ENCODE assay signal across 36 cellular contexts in genomic region chr7:111147708-111148107, GRCh38. TPM values are rescaled to one million over a fixed set of nuclear protein-coding genes. Genes with fewer than 3 reads are reported as not detected.
"Had no signal": no experiment of that assay in that cellular context is flagged by ENCODE, and none has a peak within 500 bp of the region (broad histone marks: within the 10 kb centered on the region; RNA-seq: fewer than 3 reads in every experiment).

No MANE protein-coding gene starts in this region.

- H3K9me3 Mint-ChIP-seq: activated CD4-positive, alpha-beta memory T cell treated with anti-CD3 and anti-CD28 coated beads for 36 hours; activated CD4-positive, alpha-beta T cell treated with anti-CD3 and anti-CD28 coated beads, Interleukin-2, amount 10 ng/mL, durations not matched to agents 24 days and 14 days; activated naive CD4-positive, alpha-beta T cell treated with anti-CD3 and anti-CD28 coated beads for 36 hours; activated naive CD4-positive, alpha-beta T cell treated with anti-CD3 and anti-CD28 coated beads, Interleukin-2, amount 50 U/mL, for 24 hours; activated naive CD8-positive, alpha-beta T cell treated with anti-CD3 and anti-CD28 coated beads, Interleukin-2, amount 50 U/mL, for 24 hours; activated T-helper 1 cell treated with anti-CD3 and anti-CD28 coated beads, Interleukin-12 subunit alpha, Interleukin-12 subunit beta, Interleukin-2, Interleukin-4 antibody, amounts not matched to agents 30 ng/mL and 10 ng/mL and 1 ng/mL, durations not matched to agents 14 hours and 24 hours and 36 hours; activated T-helper 2 cell treated with anti-CD3 and anti-CD28 coated beads, Interferon-gamma antibody, Interleukin-2, Interleukin-4, amounts not matched to agents 10 μg/mL and 5 μg/mL and 100 μg/mL, durations not matched to agents 14 hours and 24 hours and 36 hours; brain; endodermal cell had no signal

- H3K9me3 ChIP-seq: adrenal gland, breast epithelium, colonic mucosa had no signal

- DNase-seq: activated CD4-positive, alpha-beta memory T cell treated with anti-CD3 and anti-CD28 coated beads for 36 hours; activated CD4-positive, alpha-beta T cell treated with anti-CD3 and anti-CD28 coated beads for 36 hours; activated CD4-positive, alpha-beta T cell treated with anti-CD3 and anti-CD28 coated beads, Interleukin-2, amount 10 ng/mL, durations not matched to agents 24 days and 14 days; activated CD4-positive, CD25-positive, alpha-beta regulatory T cell; activated CD4-positive, CD25-positive, alpha-beta regulatory T cell treated with anti-CD3 and anti-CD28 coated beads, Interleukin-2, amount 50 U/mL, for 72 hours; activated CD8-positive, alpha-beta memory T cell treated with anti-CD3 and anti-CD28 coated beads, Interleukin-2, amount 10 ng/mL, durations not matched to agents 7 days and 5 days; activated CD8-positive, alpha-beta memory T cell treated with anti-CD3 and anti-CD28 coated beads, Interleukin-2, amount 50 U/mL, for 4 hours; activated CD8-positive, alpha-beta T cell treated with anti-CD3 and anti-CD28 coated beads, Interleukin-2, amount 10 ng/mL, durations not matched to agents 7 days and 5 days; activated effector memory CD4-positive, alpha-beta T cell treated with anti-CD3 and anti-CD28 coated beads, Interleukin-2, amount 50 U/mL, for 16 hours; activated naive CD4-positive, alpha-beta T cell treated with anti-CD3 and anti-CD28 coated beads for 36 hours; activated naive CD8-positive, alpha-beta T cell treated with anti-CD3 and anti-CD28 coated beads for 36 hours; activated naive CD8-positive, alpha-beta T cell treated with anti-CD3 and anti-CD28 coated beads, Interleukin-2, amount 50 U/mL, for 24 hours; activated T-cell treated with anti-CD3 and anti-CD28 coated beads, Interleukin-2, amount 50 U/mL, for 1 hour; activated T-cell treated with anti-CD3 and anti-CD28 coated beads, Interleukin-2, amount 50 U/mL, for 48 hours; adrenal gland; amygdala; aorta; central memory CD4-positive, alpha-beta T cell; cerebellar nuclear complex; colonic mucosa; dorsolateral prefrontal cortex; effector memory CD4-positive, alpha-beta T cell; endodermal cell; foreskin fibroblast; head of caudate nucleus; hippocampal formation had no signal

- H3K27me3 Mint-ChIP-seq: activated CD4-positive, alpha-beta memory T cell treated with anti-CD3 and anti-CD28 coated beads for 36 hours; activated CD4-positive, alpha-beta T cell treated with anti-CD3 and anti-CD28 coated beads for 36 hours; activated CD4-positive, alpha-beta T cell treated with anti-CD3 and anti-CD28 coated beads, Interleukin-2, amount 10 ng/mL, durations not matched to agents 24 days and 14 days; activated CD8-positive, alpha-beta memory T cell treated with anti-CD3 and anti-CD28 coated beads, Interleukin-2, amount 10 ng/mL, durations not matched to agents 7 days and 5 days; activated naive CD4-positive, alpha-beta T cell treated with anti-CD3 and anti-CD28 coated beads, Interleukin-2, amount 50 U/mL, for 24 hours; activated naive CD8-positive, alpha-beta T cell treated with anti-CD3 and anti-CD28 coated beads for 36 hours; activated naive CD8-positive, alpha-beta T cell treated with anti-CD3 and anti-CD28 coated beads, Interleukin-2, amount 50 U/mL, for 24 hours; brain; dendritic cell treated with granulocyte-macrophage colony-stimulating factor and Interleukin-4, amounts not matched to agents 40 ng/mL and 50 ng/mL, for 4 days had no signal

- H3K4me3 Mint-ChIP-seq: activated CD4-positive, alpha-beta memory T cell treated with anti-CD3 and anti-CD28 coated beads for 36 hours; activated CD4-positive, alpha-beta T cell treated with anti-CD3 and anti-CD28 coated beads for 36 hours; activated CD4-positive, alpha-beta T cell treated with anti-CD3 and anti-CD28 coated beads, Interleukin-2, amount 10 ng/mL, durations not matched to agents 24 days and 14 days; activated CD8-positive, alpha-beta memory T cell treated with anti-CD3 and anti-CD28 coated beads, Interleukin-2, amount 10 ng/mL, durations not matched to agents 7 days and 5 days; activated CD8-positive, alpha-beta T cell treated with anti-CD3 and anti-CD28 coated beads, Interleukin-2, amount 10 ng/mL, durations not matched to agents 7 days and 5 days; activated naive CD4-positive, alpha-beta T cell treated with anti-CD3 and anti-CD28 coated beads for 36 hours; activated naive CD4-positive, alpha-beta T cell treated with anti-CD3 and anti-CD28 coated beads, Interleukin-2, amount 50 U/mL, for 24 hours; activated naive CD8-positive, alpha-beta T cell treated with anti-CD3 and anti-CD28 coated beads for 36 hours; activated naive CD8-positive, alpha-beta T cell treated with anti-CD3 and anti-CD28 coated beads, Interleukin-2, amount 50 U/mL, for 24 hours; activated T-helper 1 cell treated with anti-CD3 and anti-CD28 coated beads, Interleukin-12 subunit alpha, Interleukin-12 subunit beta, Interleukin-2, Interleukin-4 antibody, amounts not matched to agents 30 ng/mL and 10 ng/mL and 1 ng/mL, durations not matched to agents 14 hours and 24 hours and 36 hours; brain; dendritic cell treated with granulocyte-macrophage colony-stimulating factor and Interleukin-4, amounts not matched to agents 40 ng/mL and 50 ng/mL, for 4 days; endodermal cell had no signal

- H3K27ac ChIP-seq: adrenal gland, breast epithelium, cardiac muscle cell, colonic mucosa, dorsolateral prefrontal cortex had no signal

- H3K36me3 Mint-ChIP-seq: activated CD4-positive, alpha-beta memory T cell treated with anti-CD3 and anti-CD28 coated beads for 36 hours; activated CD8-positive, alpha-beta memory T cell treated with anti-CD3 and anti-CD28 coated beads, Interleukin-2, amount 10 ng/mL, durations not matched to agents 7 days and 5 days; activated naive CD4-positive, alpha-beta T cell treated with anti-CD3 and anti-CD28 coated beads, Interleukin-2, amount 50 U/mL, for 24 hours; brain had no signal

- H3K27ac Mint-ChIP-seq: activated CD4-positive, alpha-beta memory T cell treated with anti-CD3 and anti-CD28 coated beads for 36 hours; activated CD4-positive, alpha-beta T cell treated with anti-CD3 and anti-CD28 coated beads for 36 hours; activated CD4-positive, alpha-beta T cell treated with anti-CD3 and anti-CD28 coated beads, Interleukin-2, amount 10 ng/mL, durations not matched to agents 24 days and 14 days; activated CD8-positive, alpha-beta memory T cell treated with anti-CD3 and anti-CD28 coated beads, Interleukin-2, amount 10 ng/mL, durations not matched to agents 7 days and 5 days; activated CD8-positive, alpha-beta T cell treated with anti-CD3 and anti-CD28 coated beads, Interleukin-2, amount 10 ng/mL, durations not matched to agents 7 days and 5 days; activated naive CD4-positive, alpha-beta T cell treated with anti-CD3 and anti-CD28 coated beads for 36 hours; activated naive CD4-positive, alpha-beta T cell treated with anti-CD3 and anti-CD28 coated beads, Interleukin-2, amount 50 U/mL, for 24 hours; activated naive CD8-positive, alpha-beta T cell treated with anti-CD3 and anti-CD28 coated beads for 36 hours; activated naive CD8-positive, alpha-beta T cell treated with anti-CD3 and anti-CD28 coated beads, Interleukin-2, amount 50 U/mL, for 24 hours; activated T-helper 1 cell treated with anti-CD3 and anti-CD28 coated beads, Interleukin-12 subunit alpha, Interleukin-12 subunit beta, Interleukin-2, Interleukin-4 antibody, amounts not matched to agents 30 ng/mL and 10 ng/mL and 1 ng/mL, durations not matched to agents 14 hours and 24 hours and 36 hours; activated T-helper 2 cell treated with anti-CD3 and anti-CD28 coated beads, Interferon-gamma antibody, Interleukin-2, Interleukin-4, amounts not matched to agents 10 μg/mL and 5 μg/mL and 100 μg/mL, durations not matched to agents 14 hours and 24 hours and 36 hours; brain; dendritic cell treated with granulocyte-macrophage colony-stimulating factor and Interleukin-4, amounts not matched to agents 40 ng/mL and 50 ng/mL, for 4 days; endodermal cell had no signal

- H3K4me3 ChIP-seq: adrenal gland, breast epithelium, cardiac muscle cell, colonic mucosa had no signal

- FAIRE-seq: frontal cortex had no signal

- ATAC-seq: activated CD4-positive, alpha-beta T cell treated with anti-CD3 and anti-CD28 coated beads for 36 hours; activated CD8-positive, alpha-beta memory T cell treated with anti-CD3 and anti-CD28 coated beads, Interleukin-2, amount 10 ng/mL, durations not matched to agents 7 days and 5 days; activated CD8-positive, alpha-beta T cell treated with anti-CD3 and anti-CD28 coated beads, Interleukin-2, amount 10 ng/mL, durations not matched to agents 7 days and 5 days; activated naive CD8-positive, alpha-beta T cell treated with anti-CD3 and anti-CD28 coated beads, Interleukin-2, amount 50 U/mL, for 24 hours; esophagus mucosa had no signal

- H3K27me3 ChIP-seq: adrenal gland, breast epithelium, cardiac muscle cell, colonic mucosa, dorsolateral prefrontal cortex had no signal

- H3K36me3 ChIP-seq: adrenal gland, breast epithelium, cardiac muscle cell, colonic mucosa had no signal

- H3K4me1 Mint-ChIP-seq: activated CD4-positive, alpha-beta T cell treated with anti-CD3 and anti-CD28 coated beads for 36 hours; activated CD8-positive, alpha-beta memory T cell treated with anti-CD3 and anti-CD28 coated beads, Interleukin-2, amount 10 ng/mL, durations not matched to agents 7 days and 5 days; activated naive CD4-positive, alpha-beta T cell treated with anti-CD3 and anti-CD28 coated beads, Interleukin-2, amount 50 U/mL, for 24 hours; activated naive CD8-positive, alpha-beta T cell treated with anti-CD3 and anti-CD28 coated beads, Interleukin-2, amount 50 U/mL, for 24 hours; brain had no signal

- H3K4me1 ChIP-seq: adrenal gland, breast epithelium, colonic mucosa had no signal

RNA-seq across cellular contexts. Expression of gene LRRN3, which starts 56.8 kb away (rescaled TPM):
- total RNA-seq: epithelial cell of proximal tubule, esophagus mucosa had no signal
